ENCODE assay signal across 1 cellular context in genomic region chr18:58405107-58405898, GRCh38.
TF ChIP-seq lines count a peak whose summit lies in the region.

No MANE protein-coding gene starts in this region.

TF ChIP-seq in HepG2, 621 proteins besides CTCF, POLR2A, EP300 and RAD21 (continued from another document and continues in another):
- no peak for TF ChIP-seq ZNF546 (CRISPR knock-in tag; conservative IDR thresholded peaks at IDR 0.05)
- TF ChIP-seq ASH2L (IDR thresholded peaks at IDR 0.05; ENCODE audit: insufficient read length, low read depth, low read length) = no peak
- TF ChIP-seq TBP (CRISPR knock-in tag; IDR thresholded peaks at IDR 0.05) = no peak
- no peak for TF ChIP-seq ZMYM2 (CRISPR knock-in tag; IDR thresholded peaks at IDR 0.05)
- TF ChIP-seq MAF1 (CRISPR knock-in tag; IDR thresholded peaks at IDR 0.05; ENCODE audit: borderline replicate concordance) = no peak
- TF ChIP-seq ZSCAN5A (CRISPR knock-in tag; IDR thresholded peaks at IDR 0.05; ENCODE audit: borderline replicate concordance) = no peak
- TF ChIP-seq KAT7 (CRISPR knock-in tag; IDR thresholded peaks at IDR 0.05; ENCODE audit: borderline replicate concordance) = 0 out of 2 replicates have a peak, but pooled peaks have one; percentile 37
- no peak for TF ChIP-seq GATAD1 (CRISPR knock-in tag; IDR thresholded peaks at IDR 0.05)
- TF ChIP-seq ZNF253 (CRISPR knock-in tag; IDR thresholded peaks at IDR 0.05; ENCODE audit: borderline replicate concordance) = no peak
- no peak for TF ChIP-seq TAF15 (IDR thresholded peaks at IDR 0.05; ENCODE audit: low read depth, low read length, poor library complexity, severe bottlenecking)
- TF ChIP-seq SP2 (CRISPR knock-in tag; IDR thresholded peaks at IDR 0.05) = no peak
- no peak for TF ChIP-seq FOXA3 (CRISPR knock-in tag; IDR thresholded peaks at IDR 0.05)
- TF ChIP-seq AGO1 (IDR thresholded peaks at IDR 0.05; ENCODE audit: low read depth, low read length, poor library complexity, severe bottlenecking) = peak; percentile 62
- no peak for TF ChIP-seq NFKB2 (CRISPR knock-in tag; IDR thresholded peaks at IDR 0.05; ENCODE audit: borderline replicate concordance)
- TF ChIP-seq JUNB (CRISPR knock-in tag; IDR thresholded peaks at IDR 0.05; ENCODE audit: borderline replicate concordance) = no peak
- TF ChIP-seq PHF20 (CRISPR knock-in tag; IDR thresholded peaks at IDR 0.05) = no peak
- no peak for TF ChIP-seq ZNF234 (CRISPR knock-in tag; conservative IDR thresholded peaks at IDR 0.05)
- no peak for TF ChIP-seq NR1H2 (CRISPR knock-in tag; IDR thresholded peaks at IDR 0.05; ENCODE audit: borderline replicate concordance, low read depth)
- TF ChIP-seq TOPORS (CRISPR knock-in tag; IDR thresholded peaks at IDR 0.05) = no peak
- TF ChIP-seq ZNF407 (CRISPR knock-in tag; IDR thresholded peaks at IDR 0.05; ENCODE audit: not compliant biosample characterization) = no peak
- no peak for TF ChIP-seq ZBTB1 (CRISPR knock-in tag; IDR thresholded peaks at IDR 0.05; ENCODE audit: borderline replicate concordance)
- no peak for TF ChIP-seq ZNF800 (CRISPR knock-in tag; IDR thresholded peaks at IDR 0.05)
- no peak for TF ChIP-seq FIP1L1 (IDR thresholded peaks at IDR 0.05; ENCODE audit: borderline replicate concordance, insufficient read depth, low read depth, low read length)
- no peak for TF ChIP-seq ZNF12 (CRISPR knock-in tag; IDR thresholded peaks at IDR 0.05)
- TF ChIP-seq ZKSCAN1 (IDR thresholded peaks at IDR 0.05; ENCODE audit: low read length) = no peak
- peak; percentile 61; the same call in 1 of the 2 replicates for TF ChIP-seq BRD4 (CRISPR knock-in tag; IDR thresholded peaks at IDR 0.05)
- TF ChIP-seq KAT2B (IDR thresholded peaks at IDR 0.05; ENCODE audit: borderline replicate concordance, low read depth, low read length) = no peak
- no peak for TF ChIP-seq ZNF10 (CRISPR knock-in tag; IDR thresholded peaks at IDR 0.05; ENCODE audit: borderline replicate concordance, low read depth)
- no peak for TF ChIP-seq ZNF18 (CRISPR knock-in tag; IDR thresholded peaks at IDR 0.05; ENCODE audit: insufficient replicate concordance)
- no peak for TF ChIP-seq THAP11 (CRISPR knock-in tag; IDR thresholded peaks at IDR 0.05)
- TF ChIP-seq CENPBD1 (CRISPR knock-in tag; IDR thresholded peaks at IDR 0.05; ENCODE audit: borderline replicate concordance, low read depth) = no peak
- peak; percentile 87 for TF ChIP-seq AGO2 (optimal IDR thresholded peaks at IDR 0.05; ENCODE audit: low read depth, low read length)
- no peak for TF ChIP-seq ZNF326 (CRISPR knock-in tag; IDR thresholded peaks at IDR 0.05; ENCODE audit: borderline replicate concordance)
- TF ChIP-seq REL (CRISPR knock-in tag; conservative IDR thresholded peaks at IDR 0.05) = no peak
- no peak for TF ChIP-seq ZNF510 (CRISPR knock-in tag; IDR thresholded peaks at IDR 0.05; ENCODE audit: low read depth)
- TF ChIP-seq WIZ (CRISPR knock-in tag; IDR thresholded peaks at IDR 0.05) = no peak
- TF ChIP-seq JARID2 (CRISPR knock-in tag; IDR thresholded peaks at IDR 0.05; ENCODE audit: insufficient replicate concordance) = no peak
- peak; percentile 36; the same call in 1 of the 2 replicates for TF ChIP-seq ZSCAN20 (CRISPR knock-in tag; IDR thresholded peaks at IDR 0.05; ENCODE audit: borderline replicate concordance)
- TF ChIP-seq MED13 (CRISPR knock-in tag; IDR thresholded peaks at IDR 0.05) = no peak
- no peak for TF ChIP-seq ZKSCAN8 (CRISPR knock-in tag; IDR thresholded peaks at IDR 0.05; ENCODE audit: borderline replicate concordance)
- TF ChIP-seq ZFP90 (CRISPR knock-in tag; IDR thresholded peaks at IDR 0.05; ENCODE audit: borderline replicate concordance) = no peak
- no peak for TF ChIP-seq ZNF598 (CRISPR knock-in tag; IDR thresholded peaks at IDR 0.05; ENCODE audit: borderline replicate concordance)
- no peak for TF ChIP-seq NR2F2 (IDR thresholded peaks at IDR 0.05; ENCODE audit: borderline replicate concordance, low read depth)
- TF ChIP-seq BORCS8-MEF2B (CRISPR knock-in tag; IDR thresholded peaks at IDR 0.05) = no peak
- no peak for TF ChIP-seq SNAPC2 (CRISPR knock-in tag; IDR thresholded peaks at IDR 0.05)
- no peak for TF ChIP-seq ZNF878 (CRISPR knock-in tag; IDR thresholded peaks at IDR 0.05)
- no peak for TF ChIP-seq BRF2 (CRISPR knock-in tag; IDR thresholded peaks at IDR 0.05)
- no peak for TF ChIP-seq ZSCAN30 (CRISPR knock-in tag; IDR thresholded peaks at IDR 0.05)
- TF ChIP-seq MAFG (CRISPR knock-in tag; IDR thresholded peaks at IDR 0.05) = no peak
- no peak for TF ChIP-seq SNAI1 (CRISPR knock-in tag; IDR thresholded peaks at IDR 0.05; ENCODE audit: borderline replicate concordance)
- no peak for TF ChIP-seq BCL3 (CRISPR knock-in tag; IDR thresholded peaks at IDR 0.05)
- TF ChIP-seq TP53 (CRISPR knock-in tag; conservative IDR thresholded peaks at IDR 0.05) = no peak
- TF ChIP-seq ZFP36 (IDR thresholded peaks at IDR 0.05; ENCODE audit: borderline replicate concordance, low read depth, low read length, partially characterized antibody) = no peak
